13 cellular contexts compared by ENCODE assay signal in the genomic region with DNA sequence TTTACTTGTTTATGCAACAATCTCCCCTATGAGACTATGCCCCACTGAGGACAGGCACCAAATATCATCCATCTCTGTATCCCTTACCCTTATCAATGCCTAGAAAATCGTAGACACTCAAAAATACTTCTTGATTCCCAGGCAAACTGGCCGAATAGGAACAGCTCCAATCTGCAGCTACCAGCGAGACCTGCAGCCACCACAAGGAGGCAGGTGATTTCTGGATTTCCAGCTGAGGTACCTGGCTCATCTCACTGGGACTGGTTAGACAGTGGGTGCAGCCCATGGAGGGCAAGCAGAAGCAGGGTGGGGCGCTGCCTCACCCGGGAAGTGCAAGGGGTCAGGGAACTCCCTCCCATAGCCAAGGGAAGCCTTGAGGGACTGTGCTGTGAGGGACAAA. TPM values are rescaled to one million over a fixed set of nuclear protein-coding genes. Genes with fewer than 3 reads are reported as not detected.
DNase-seq lines count a peak whose midpoint lies in the region; ATAC-seq and TF ChIP-seq lines count a peak whose summit lies in the region.
"Had no signal": no experiment of that assay in that cellular context is flagged by ENCODE, and none has a peak within 500 bp of the region (broad histone marks: within the 10 kb centered on the region; RNA-seq: fewer than 3 reads in every experiment).

No MANE protein-coding gene starts in this region.

- WGBS in GM23248 (ENCODE audit: low coverage in 1 of 2, low lambda C conversion rate in 2 of 2, missing lambda C conversion rate in 2 of 2), 2 experiments, result 75 to 81% methylated on average over 5 of the region's 5 CpGs

- H3K9ac ChIP-seq in HCT116 (ENCODE audit: low read length), result no peak overlapping the region
- H3K9ac ChIP-seq in GM23248, result no peak overlapping the region

- TF ChIP-seq RAD21 in HCT116 (IDR thresholded peaks at IDR 0.05; ENCODE audit: low read depth), result peak; percentile 60

- CTCF ChIA-PET in HCT116 (lab: Charles Lee), result interaction anchor here (0.6 to 3.8 kb wide), 10 partner anchors 9 to 345 kb away, joined by 3 to 25 read pairs (median 4); no protein-coding TSS in a partner anchor

- no peaks in the 10 kb centered on the region for H4K20me1 ChIP-seq in HCT116 (ENCODE audit: insufficient read depth)
- H4K20me1 ChIP-seq in GM23248 (ENCODE audit: insufficient read depth), result no peaks in the 10 kb centered on the region

- peaks cover 20% of the 10 kb centered on the region for H3K4me1 ChIP-seq in ACC112 (ENCODE audit: control insufficient read depth, insufficient read depth, low read length, unreplicated experiment)
- no peaks in the 10 kb centered on the region for H3K4me1 ChIP-seq in HCT116 (ENCODE audit: control insufficient read depth in 1 of 2, insufficient read depth in 2 of 2, low read length in 2 of 2)
- H3K4me1 ChIP-seq in GM23248 (ENCODE audit: insufficient read depth), result peaks cover 17% of the 10 kb centered on the region

- no peak for TF ChIP-seq POLR2A in HCT116 (IDR thresholded peaks at IDR 0.05; ENCODE audit: borderline replicate concordance, extremely low read depth, insufficient read depth, insufficient read length)

- TF ChIP-seq CTCF in HCT116 (IDR thresholded peaks at IDR 0.05 in 2 of 3, conservative IDR thresholded peaks at IDR 0.05 in 1 of 3; ENCODE audit: borderline replicate concordance in 1 of 3, insufficient read depth in 1 of 3, low read depth in 2 of 3, low read length in 2 of 3) (peak; percentile 35 to 50 (median 41); a peak in 5 of 6 replicates), brain microvascular endothelial cell (IDR thresholded peaks at IDR 0.05; ENCODE audit: low read depth, low read length, missing control alignments) (peak; percentile 67)

- H3K9me3 ChIP-seq in HCT116 (ENCODE audit: control insufficient read depth in 1 of 2, insufficient read depth in 1 of 2, low read depth in 1 of 2, low read length in 2 of 2) (no peaks in the 10 kb centered on the region), MG63 (no peaks in the 10 kb centered on the region), GM23248 (ENCODE audit: low read depth) (no peaks in the 10 kb centered on the region)

- intact Hi-C loops in HCT116 (cut with micrococcal nuclease), result loop anchor here (1.0 to 5.0 kb wide), 3 partner anchors 49 to 269 kb away; no protein-coding TSS in a partner anchor

- peak; percentile 69 for ATAC-seq in HCT116
- ATAC-seq: activated CD8-positive, alpha-beta T cell treated with anti-CD3 and anti-CD28 coated beads for 36 hours had no signal

- POLR2A ChIA-PET in HCT116 (lab: Charles Lee), result no interaction called here

- H3K4me3 ChIP-seq in ACC112 (ENCODE audit: low read depth, low read length) (no peak overlapping the region), HCT116 (replicated peaks in 1 of 2; ENCODE audit: low read depth in 1 of 2, low read length in 2 of 2) (no peak overlapping the region), brain microvascular endothelial cell (ENCODE audit: low read depth, low read length) (no peak overlapping the region), MG63 (no peak overlapping the region), GM23248 (no peak overlapping the region)

- no TSS peak for BruUV-seq in HCT116 (replicated peaks; lab: Mats Ljungman, UMichigan)

- no peaks in the 10 kb centered on the region for H3K36me3 ChIP-seq in ACC112 (ENCODE audit: insufficient read depth, low read length)
- no peaks in the 10 kb centered on the region for H3K36me3 ChIP-seq in HCT116 (ENCODE audit: control insufficient read depth in 1 of 2, insufficient read depth in 2 of 2, low read length in 2 of 2)
- H3K36me3 ChIP-seq in brain microvascular endothelial cell (replicated peaks), result no peaks in the 10 kb centered on the region
- H3K36me3 ChIP-seq in MG63, result no peaks in the 10 kb centered on the region
- no peaks in the 10 kb centered on the region for H3K36me3 ChIP-seq in GM23248 (ENCODE audit: low read depth)

- no peak overlapping the region for H3K4me2 ChIP-seq in HCT116 (ENCODE audit: low read length)
- no peak overlapping the region for H3K4me2 ChIP-seq in GM23248 (ENCODE audit: unreplicated experiment)

- H3K79me2 ChIP-seq in ACC112 (ENCODE audit: control insufficient read depth, insufficient read depth, low read length, unreplicated experiment), result no peaks in the 10 kb centered on the region
- H3K79me2 ChIP-seq in HCT116 (ENCODE audit: insufficient read depth, low read length), result no peaks in the 10 kb centered on the region
- H3K79me2 ChIP-seq in GM23248 (ENCODE audit: insufficient read depth), result no peaks in the 10 kb centered on the region

- peaks cover 20% of the 10 kb centered on the region for H3F3A ChIP-seq in GM23248 (ENCODE audit: insufficient read depth)

- DNase-seq in HCT116 (ENCODE audit: low read depth, low spot score) (no peak), brain microvascular endothelial cell (no peak), kidney tubule cell (ENCODE audit: low spot score) (peak; percentile 45), MG63 (no peak), GM19238 (ENCODE audit: insufficient read length, low spot score) (no peak), NCI-H2171 treated with DMSO at 0.1 percent for 48 hours (lab: John Stamatoyannopoulos, UW) (no peak), GM23248 (no peak)
- DNase-seq: activated CD8-positive, alpha-beta T cell treated with anti-CD3 and anti-CD28 coated beads for 36 hours; amniotic stem cell; foreskin melanocyte; NCI-H1436 treated with DMSO at 0.1 percent for 48 hours; SIG-M5 had no signal

- RAD21 ChIA-PET in HCT116 (lab: Charles Lee; ENCODE audit: low non-redundant PET in 1 of 2, low total read pairs in 2 of 2, uncharacterized antibody in 2 of 2, unreplicated experiment in 2 of 2), result interaction anchor here in 1 of 2 experiments (1.1 kb wide), 1 partner anchor 50 kb away, joined by 3 read pairs; no protein-coding TSS in a partner anchor

- in situ Hi-C loops in brain microvascular endothelial cell (cut with HindIII; ENCODE audit: low pct_ligation_motif_present, low sequenced_read_pairs) (no loop called here), GM23248 (cut with MboI) (no loop called here)

- H3K27me3 ChIP-seq in ACC112 (ENCODE audit: insufficient read depth, low read length), result no peaks in the 10 kb centered on the region
- no peaks in the 10 kb centered on the region for H3K27me3 ChIP-seq in HCT116 (ENCODE audit: insufficient read depth, low read length)
- H3K27me3 ChIP-seq in brain microvascular endothelial cell (replicated peaks), result no peaks in the 10 kb centered on the region
- no peaks in the 10 kb centered on the region for H3K27me3 ChIP-seq in MG63
- no peaks in the 10 kb centered on the region for H3K27me3 ChIP-seq in GM23248 (replicated peaks; ENCODE audit: insufficient read depth)

- H2AFZ ChIP-seq in ACC112 (ENCODE audit: low read length, unreplicated experiment) (peak overlapping the region; percentile 37), HCT116 (ENCODE audit: low read depth, low read length, poor library complexity, severe bottlenecking) (peak overlapping the region; percentile 73), GM23248 (no peak overlapping the region)

- H3K9me2 ChIP-seq in HCT116 (ENCODE audit: insufficient read depth), result no peaks in the 10 kb centered on the region
- no peaks in the 10 kb centered on the region for H3K9me2 ChIP-seq in GM23248 (ENCODE audit: insufficient read depth)

- H3K27ac ChIP-seq in ACC112 (ENCODE audit: low read depth, low read length) (peak overlapping the region; percentile 78), HCT116 (ENCODE audit: low read depth, low read length) (no peak overlapping the region), brain microvascular endothelial cell (no peak overlapping the region), GM23248 (no peak overlapping the region)

TF ChIP-seq in HCT116, 20 proteins besides CTCF, POLR2A, EP300 and RAD21:
- TF ChIP-seq ZNF274 (IDR thresholded peaks at IDR 0.05; ENCODE audit: low read depth, low read length), result no peak
- TF ChIP-seq YY1 (IDR thresholded peaks at IDR 0.05; ENCODE audit: extremely low read depth, insufficient replicate concordance, low read depth, low read length), result no peak
- TF ChIP-seq EZH2phosphoT487 (IDR thresholded peaks at IDR 0.05; ENCODE audit: borderline replicate concordance), result no peak
- TF ChIP-seq FOSL1 (IDR thresholded peaks at IDR 0.05; ENCODE audit: low read depth), result no peak
- no peak for TF ChIP-seq ZFX (IDR thresholded peaks at IDR 0.05)
- no peak for TF ChIP-seq EZH2 (IDR thresholded peaks at IDR 0.05)
- no peak for TF ChIP-seq SIN3A (IDR thresholded peaks at IDR 0.05; ENCODE audit: low read depth)
- TF ChIP-seq, protein P1, sequence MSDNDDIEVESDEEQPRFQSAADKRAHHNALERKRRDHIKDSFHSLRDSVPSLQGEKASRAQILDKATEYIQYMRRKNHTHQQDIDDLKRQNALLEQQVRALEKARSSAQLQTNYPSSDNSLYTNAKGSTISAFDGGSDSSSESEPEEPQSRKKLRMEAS (IDR thresholded peaks at IDR 0.05), result no peak
- no peak for TF ChIP-seq TCF7L2 (IDR thresholded peaks at IDR 0.05; ENCODE audit: borderline replicate concordance, extremely low read depth, insufficient read depth, insufficient read length)
- TF ChIP-seq, protein P2, sequence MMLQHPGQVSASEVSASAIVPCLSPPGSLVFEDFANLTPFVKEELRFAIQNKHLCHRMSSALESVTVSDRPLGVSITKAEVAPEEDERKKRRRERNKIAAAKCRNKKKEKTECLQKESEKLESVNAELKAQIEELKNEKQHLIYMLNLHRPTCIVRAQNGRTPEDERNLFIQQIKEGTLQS (IDR thresholded peaks at IDR 0.05), result no peak

RNA-seq across cellular contexts. Expression of a gene that starts 10.8 kb away (rescaled TPM):
- total RNA-seq in HCT116 (2021; ENCODE audit: unreplicated experiment), result 0.20 TPM
- not detected in 2 replicates for polyA plus RNA-seq in HCT116 (2012)
- total RNA-seq in MG63 (2014; rRNA removed; shearing (Covaris generic); ENCODE audit: low replicate concordance), result 12.7 and 16.0 TPM in 2 replicates
- total RNA-seq in GM23248 (2014; rRNA removed; shearing (Covaris generic)), result 193 and 238 TPM in 2 replicates
- polyA plus RNA-seq in GM23248 (2016; fragmentation: Nextera tagmentation; extraction: Ambion mirVana), result 98.8 and 99.9 TPM in 2 replicates

Comparison
In these comparisons a context has a peak if more than half of its experiments do, and no peak if none do; other contexts are left out.
1. RNA of a gene that starts 10.8 kb away (total RNA-seq): 193 to 238 TPM in GM23248 and 12.7 to 16.0 TPM in MG63; 0.20 TPM in HCT116 (single experiment); every median in the first group is over 10 times any median in the second.